18 cellular contexts compared by ENCODE assay signal in genomic region chr2:688504-689076, GRCh38.
"Had no signal": no experiment of that assay in that cellular context is flagged by ENCODE, and none has a peak within 500 bp of the region (broad histone marks: within the 10 kb centered on the region; RNA-seq: fewer than 3 reads in every experiment).

No MANE protein-coding gene starts in this region.

- H3K4me3 ChIP-seq: esophagus squamous epithelium, gastroesophageal sphincter, neural progenitor cell, ovary, stomach had no signal

- H3K27me3 ChIP-seq: neural progenitor cell, ovary, stomach had no signal

- H3K9ac ChIP-seq: neural progenitor cell had no signal

- H3K4me1 ChIP-seq: gastroesophageal sphincter, neural progenitor cell had no signal

- DNase-seq: cerebellar nuclear complex; effector memory CD8-positive, alpha-beta T cell; esophagus squamous epithelium; foreskin fibroblast; mesendoderm; naive thymus-derived CD4-positive, alpha-beta T cell; nucleus accumbens; ovary; right cardiac atrium; small intestine; stimulated activated CD4-positive, alpha-beta T cell treated with anti-CD3 and anti-CD28 coated beads, Interleukin-12 subunit alpha, Interleukin-12 subunit beta, amount 100 ng/mL, for 4 hours; stimulated activated CD4-positive, alpha-beta T cell treated with anti-CD3 and anti-CD28 coated beads, Interleukin-2, amount 100 ng/mL, for 48 hours; stomach; substantia nigra had no signal

- H3K9me3 ChIP-seq: gastroesophageal sphincter, ovary had no signal

- H3K4me2 ChIP-seq: neural progenitor cell had no signal

- H3K27ac ChIP-seq: epithelial cell of prostate, esophagus squamous epithelium, gastroesophageal sphincter, neural progenitor cell, ovary, stomach had no signal

- ATAC-seq: effector memory CD8-positive, alpha-beta T cell; gastroesophageal sphincter; naive thymus-derived CD4-positive, alpha-beta T cell; right cardiac atrium; stimulated activated effector memory CD8-positive, alpha-beta T cell treated with anti-CD3 and anti-CD28 coated beads, Interleukin-12 subunit alpha, Interleukin-12 subunit beta, amount 100 ng/mL, for 72 hours had no signal

- H2AFZ ChIP-seq: neural progenitor cell had no signal

- H3K36me3 ChIP-seq: esophagus squamous epithelium, gastroesophageal sphincter, neural progenitor cell, ovary, stomach had no signal
